In the genomic region with DNA sequence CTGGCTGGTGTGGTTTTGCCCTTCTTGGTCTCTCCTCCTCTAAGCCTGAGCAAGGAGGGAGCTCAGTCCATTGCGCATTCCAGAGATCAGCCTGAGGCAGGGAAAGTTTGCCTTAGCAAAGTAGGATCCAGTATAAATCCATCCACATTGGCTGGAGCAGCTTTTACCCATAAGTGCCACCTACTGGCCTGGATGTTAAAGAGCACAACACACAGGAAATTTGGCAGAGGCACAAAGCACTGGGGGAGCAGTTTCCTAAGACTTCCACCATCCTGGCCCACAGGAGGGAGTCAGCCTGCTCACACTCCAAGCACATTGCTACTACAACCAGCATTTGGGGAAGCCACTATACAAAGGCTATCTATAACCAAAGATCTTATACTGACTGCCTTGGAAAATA, we compare ENCODE assay signal across 10 cellular contexts.
DNase-seq lines count a peak whose midpoint lies in the region; ATAC-seq and TF ChIP-seq lines count a peak whose summit lies in the region.
"Had no signal": no experiment of that assay in that cellular context is flagged by ENCODE, and none has a peak within 500 bp of the region (broad histone marks: within the 10 kb centered on the region; RNA-seq: fewer than 3 reads in every experiment).

No MANE protein-coding gene starts in this region.

- DNase-seq in KBM-7 (peak; percentile 41), astrocyte of the cerebellum (ENCODE audit: low read depth) (no peak), right lobe of liver (no peak), NCI-H146 treated with DMSO at 0.1 percent for 48 hours (lab: John Stamatoyannopoulos, UW; ENCODE audit: unreplicated experiment) (no peak), NCI-H2029 (lab: John Stamatoyannopoulos, UW) (no peak)
- DNase-seq in stimulated activated CD4-positive, alpha-beta T cell treated with anti-CD3 and anti-CD28 coated beads, Interleukin-2, amount 100 ng/mL, for 48 hours, result no peak
- DNase-seq: heart left ventricle, NCI-H1436 treated with DMSO at 0.1 percent for 48 hours had no signal

- TF ChIP-seq CTCF in GM12875 (IDR thresholded peaks at IDR 0.05; ENCODE audit: borderline replicate concordance, insufficient read depth, low read depth, low read length) (peak; percentile 32; the same call in 1 of the 2 replicates), astrocyte of the cerebellum (IDR thresholded peaks at IDR 0.05; ENCODE audit: low read depth, low read length, missing control alignments) (peak; percentile 21), right lobe of liver (IDR thresholded peaks at IDR 0.05) (peak in 3 of 4 donors; percentile 23 to 34 (median 30))

- H3K9me3 ChIP-seq in right lobe of liver, result no peaks in the 10 kb centered on the region

- H3K36me3 ChIP-seq in right lobe of liver, result no peaks in the 10 kb centered on the region
- H3K36me3 ChIP-seq: heart left ventricle had no signal

- in situ Hi-C loops in KBM-7 (cut with MboI; ENCODE audit: low pct_unique_long_range_greater_than_20kb, low sequenced_read_pairs) (no loop called here), astrocyte of the cerebellum (cut with HindIII; ENCODE audit: low sequenced_read_pairs) (no loop called here)

- intact Hi-C loops in right lobe of liver (cut with DNase I), result no loop called here

- H3K4me1 ChIP-seq in right lobe of liver, result no peaks in the 10 kb centered on the region
- H3K4me1 ChIP-seq: heart left ventricle, parathyroid adenoma had no signal

- no peak overlapping the region for H3K4me3 ChIP-seq in GM12875 (ENCODE audit: low read depth, low read length)
- no peak overlapping the region for H3K4me3 ChIP-seq in astrocyte of the cerebellum (ENCODE audit: low read depth, low read length)
- H3K4me3 ChIP-seq in right lobe of liver, result no peak overlapping the region
- H3K4me3 ChIP-seq: heart left ventricle had no signal

- H3K27me3 ChIP-seq in right lobe of liver, result no peaks in the 10 kb centered on the region
- H3K27me3 ChIP-seq: heart left ventricle had no signal

- no CpG with 5 or more reads among the region's 1 CpG for whole genome bisulfite sequencing in right lobe of liver (ENCODE audit: insufficient coverage, low coverage, low lambda C conversion rate, missing lambda C conversion rate)

- H3K27ac ChIP-seq in right lobe of liver, result no peak overlapping the region
- H3K27ac ChIP-seq: heart left ventricle, parathyroid adenoma had no signal

- peak; percentile 35 to 74 (median 66) for ATAC-seq in right lobe of liver

- no peak for TF ChIP-seq POLR2A in right lobe of liver (IDR thresholded peaks at IDR 0.05)
